ENCODE assay signal across 18 cellular contexts in genomic region chr9:71302776-71303175, GRCh38.
DNase-seq lines count a peak whose midpoint lies in the region; ATAC-seq and TF ChIP-seq lines count a peak whose summit lies in the region.
"Had no signal": no experiment of that assay in that cellular context is flagged by ENCODE, and none has a peak within 500 bp of the region (broad histone marks: within the 10 kb centered on the region; RNA-seq: fewer than 3 reads in every experiment).

No MANE protein-coding gene starts in this region.

- ATAC-seq in GM19023 (IDR thresholded peaks at IDR 0.05; ENCODE audit: unreplicated experiment) (peak; percentile 68), HG02571 (IDR thresholded peaks at IDR 0.05; ENCODE audit: unreplicated experiment) (peak; percentile 60), HG03571 (IDR thresholded peaks at IDR 0.05; ENCODE audit: unreplicated experiment) (peak; percentile 83), body of pancreas (no peak)
- ATAC-seq: activated CD4-positive, alpha-beta T cell treated with anti-CD3 and anti-CD28 coated beads for 36 hours; activated naive CD8-positive, alpha-beta T cell treated with anti-CD3 and anti-CD28 coated beads, Interleukin-2, amount 50 U/mL, for 24 hours; left cardiac atrium; T-helper 17 cell had no signal

- no peaks in the 10 kb centered on the region for H3K9me3 ChIP-seq in body of pancreas
- no peaks in the 10 kb centered on the region for H3K9me3 ChIP-seq in hepatocyte (ENCODE audit: low read depth)
- H3K9me3 ChIP-seq in left ventricle myocardium inferior (replicated peaks): no peaks in the 10 kb centered on the region
- H3K9me3 ChIP-seq: Caco-2 had no signal

- no peak overlapping the region for H3K4me2 ChIP-seq in hepatocyte

- H3K36me3 ChIP-seq in body of pancreas (replicated peaks in 1 of 2; ENCODE audit: insufficient read depth in 1 of 2, low read depth in 2 of 2): no peaks in the 10 kb centered on the region
- H3K36me3 ChIP-seq in hepatocyte (replicated peaks; ENCODE audit: insufficient read depth, low read depth): no peaks in the 10 kb centered on the region
- no peaks in the 10 kb centered on the region for H3K36me3 ChIP-seq in left ventricle myocardium inferior

- peaks cover 11% of the 10 kb centered on the region for H3K27me3 Mint-ChIP-seq in type B pancreatic cell
- H3K27me3 Mint-ChIP-seq: progenitor cell of endocrine pancreas had no signal

- H3K36me3 Mint-ChIP-seq in type B pancreatic cell: no peaks in the 10 kb centered on the region

- no peaks in the 10 kb centered on the region for H3K4me1 Mint-ChIP-seq in type B pancreatic cell (ENCODE audit: unreplicated experiment)
- H3K4me1 Mint-ChIP-seq: activated CD4-positive, alpha-beta T cell treated with anti-CD3 and anti-CD28 coated beads for 36 hours; activated naive CD8-positive, alpha-beta T cell treated with anti-CD3 and anti-CD28 coated beads, Interleukin-2, amount 50 U/mL, for 24 hours; T-helper 17 cell had no signal

- DNase-seq in AG10803 (ENCODE audit: low read depth) (peak; percentile 35), body of pancreas (no peak), hepatocyte (ENCODE audit: low spot score) (no peak), left ventricle myocardium inferior (no peak), type B pancreatic cell (ENCODE audit: extremely low spot score, unreplicated experiment) (no peak)
- DNase-seq: activated CD4-positive, alpha-beta T cell treated with anti-CD3 and anti-CD28 coated beads for 36 hours; activated naive CD8-positive, alpha-beta T cell treated with anti-CD3 and anti-CD28 coated beads, Interleukin-2, amount 50 U/mL, for 24 hours; activated T-cell treated with anti-CD3 and anti-CD28 coated beads, Interleukin-2, amount 50 U/mL, for 1 hour; Caco-2; head of caudate nucleus; left cardiac atrium; NCI-H1417; NCI-H526; T-helper 17 cell had no signal

- intact Hi-C loops in body of pancreas (cut with DNase I) (no loop called here), left ventricle myocardium inferior (cut with micrococcal nuclease) (no loop called here)

- H3K27ac ChIP-seq in body of pancreas: no peak overlapping the region
- no peak overlapping the region for H3K27ac ChIP-seq in hepatocyte
- no peak overlapping the region for H3K27ac ChIP-seq in left ventricle myocardium inferior (replicated peaks)

- H3K4me3 ChIP-seq in AG10803 (ENCODE audit: low read length) (no peak overlapping the region), body of pancreas (no peak overlapping the region), hepatocyte (no peak overlapping the region), left ventricle myocardium inferior (no peak overlapping the region)

- no peak for TF ChIP-seq POLR2A in body of pancreas (IDR thresholded peaks at IDR 0.05)

- no peaks in the 10 kb centered on the region for H3K4me1 ChIP-seq in body of pancreas
- H3K4me1 ChIP-seq in hepatocyte (ENCODE audit: insufficient read depth): no peaks in the 10 kb centered on the region
- H3K4me1 ChIP-seq in left ventricle myocardium inferior: no peaks in the 10 kb centered on the region
- H3K4me1 ChIP-seq: Caco-2 had no signal

- H3K27ac Mint-ChIP-seq in type B pancreatic cell: no peak overlapping the region
- H3K27ac Mint-ChIP-seq: activated CD4-positive, alpha-beta T cell treated with anti-CD3 and anti-CD28 coated beads for 36 hours; activated naive CD8-positive, alpha-beta T cell treated with anti-CD3 and anti-CD28 coated beads, Interleukin-2, amount 50 U/mL, for 24 hours; progenitor cell of endocrine pancreas; T-helper 17 cell had no signal

- H3K9me2 ChIP-seq in hepatocyte (replicated peaks; ENCODE audit: insufficient read depth): no peaks in the 10 kb centered on the region

- H3K79me2 ChIP-seq in hepatocyte: no peaks in the 10 kb centered on the region

- no peaks in the 10 kb centered on the region for H3K9me3 Mint-ChIP-seq in type B pancreatic cell
- H3K9me3 Mint-ChIP-seq: activated naive CD8-positive, alpha-beta T cell treated with anti-CD3 and anti-CD28 coated beads, Interleukin-2, amount 50 U/mL, for 24 hours had no signal

- TF ChIP-seq CTCF in AG10803 (conservative IDR thresholded peaks at IDR 0.05; ENCODE audit: low read length) (no peak), body of pancreas (IDR thresholded peaks at IDR 0.05) (no peak), hepatocyte (IDR thresholded peaks at IDR 0.05; ENCODE audit: poor library complexity) (no peak), left ventricle myocardium inferior (IDR thresholded peaks at IDR 0.05; ENCODE audit: borderline replicate concordance) (no peak), type B pancreatic cell (conservative IDR thresholded peaks at IDR 0.05) (no peak)

- H4K20me1 ChIP-seq in hepatocyte (ENCODE audit: insufficient read depth, poor library complexity, severe bottlenecking): no peaks in the 10 kb centered on the region

- no peak overlapping the region for H2AFZ ChIP-seq in hepatocyte

- H3K4me3 Mint-ChIP-seq in type B pancreatic cell: no peak overlapping the region
- H3K4me3 Mint-ChIP-seq: activated CD4-positive, alpha-beta T cell treated with anti-CD3 and anti-CD28 coated beads for 36 hours; activated naive CD8-positive, alpha-beta T cell treated with anti-CD3 and anti-CD28 coated beads, Interleukin-2, amount 50 U/mL, for 24 hours; T-helper 17 cell had no signal

- H3K27me3 ChIP-seq in body of pancreas (no peaks in the 10 kb centered on the region), hepatocyte (no peaks in the 10 kb centered on the region), left ventricle myocardium inferior (ENCODE audit: low read depth) (no peaks in the 10 kb centered on the region)

- WGBS in body of pancreas, 2 donors: 62 to 69% methylated on average over 5 of the region's 5 CpGs
- WGBS in hepatocyte (ENCODE audit: low lambda C conversion rate, missing lambda C conversion rate): 70% methylated on average over 5 of the region's 5 CpGs
